Comparison of ENCODE assay signal across 32 cellular contexts in the genomic region with DNA sequence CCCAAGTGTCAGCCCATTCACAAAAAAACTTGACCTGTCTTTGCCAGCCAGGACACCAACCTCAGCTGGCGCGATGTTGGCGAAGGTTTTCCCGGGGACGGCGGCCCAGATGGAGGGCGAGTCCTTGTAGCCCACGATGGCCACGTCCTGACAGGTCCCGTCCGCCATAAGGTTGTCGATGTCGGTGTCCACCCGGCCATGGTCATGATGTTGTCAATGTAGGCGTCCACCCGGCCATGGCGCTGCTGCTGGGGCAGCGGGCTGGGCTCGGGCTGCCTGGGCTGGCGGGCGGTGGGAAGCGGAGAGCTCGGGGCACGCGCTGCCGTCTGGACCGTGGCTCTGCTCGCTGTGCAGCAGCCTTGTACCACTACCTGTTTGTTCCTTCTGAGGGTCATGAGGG. TPM values are rescaled to one million over a fixed set of nuclear protein-coding genes. Genes with fewer than 3 reads are reported as not detected.
"Had no signal": no experiment of that assay in that cellular context is flagged by ENCODE, and none has a peak within 500 bp of the region (broad histone marks: within the 10 kb centered on the region; RNA-seq: fewer than 3 reads in every experiment).

No MANE protein-coding gene starts in this region.

- H3K79me2 ChIP-seq: parathyroid adenoma had no signal

- H3K9ac ChIP-seq: parathyroid adenoma had no signal

- H3K36me3 ChIP-seq: ovary, right lobe of liver, sigmoid colon, suprapubic skin, tibial artery, transverse colon, upper lobe of right lung, vagina had no signal

- FAIRE-seq: small intestine had no signal

- H3K27ac ChIP-seq: ovary, parathyroid adenoma, psoas muscle, right lobe of liver, sigmoid colon, suprapubic skin, testis, tibial artery, transverse colon, upper lobe of right lung, vagina had no signal

- H3K4me3 ChIP-seq: ovary, psoas muscle, right lobe of liver, sigmoid colon, suprapubic skin, tibial artery, transverse colon, upper lobe of right lung, vagina had no signal

- H3K4me1 ChIP-seq: parathyroid adenoma, testis, upper lobe of right lung, vagina had no signal

- ATAC-seq: naive thymus-derived CD8-positive, alpha-beta T cell; psoas muscle; right cardiac atrium; right lobe of liver; stimulated activated effector memory CD8-positive, alpha-beta T cell treated with anti-CD3 and anti-CD28 coated beads, Interleukin-12 subunit alpha, Interleukin-12 subunit beta, amount 100 ng/mL, for 72 hours; stimulated activated naive CD8-positive, alpha-beta T cell treated with anti-CD3 and anti-CD28 coated beads, Interleukin-15, amount 100 ng/mL, for 72 hours; stimulated activated naive CD8-positive, alpha-beta T cell treated with anti-CD3 and anti-CD28 coated beads, Interleukin-15, Interleukin-2, amounts not matched to agents 100 U/mL and 50 U/mL, for 24 hours; upper lobe of right lung had no signal

- H3K27me3 ChIP-seq: ovary, right lobe of liver, sigmoid colon, suprapubic skin, testis, tibial artery, transverse colon, upper lobe of right lung, vagina had no signal

- H3K9me3 ChIP-seq: ovary, psoas muscle, right lobe of liver, sigmoid colon, suprapubic skin, testis, tibial artery, transverse colon, upper lobe of right lung, vagina had no signal

- H2AFZ ChIP-seq: parathyroid adenoma had no signal

- DNase-seq: naive thymus-derived CD8-positive, alpha-beta T cell; nephron progenitor cell; occipital lobe; ovary; posterior cingulate gyrus; psoas muscle; right cardiac atrium; right lobe of liver; sigmoid colon; small intestine; stimulated activated CD4-positive, alpha-beta T cell treated with anti-CD3 and anti-CD28 coated beads, Interleukin-15, amount 100 ng/mL, for 24 hours; stimulated activated CD4-positive, alpha-beta T cell treated with anti-CD3 and anti-CD28 coated beads, Interleukin-2, amount 100 ng/mL, for 24 hours; stimulated activated CD4-positive, alpha-beta T cell treated with anti-CD3 and anti-CD28 coated beads, Interleukin-2, amount 100 ng/mL, for 48 hours; stimulated activated CD4-positive, alpha-beta T cell treated with anti-CD3 and anti-CD28 coated beads, Interleukin-4, amount 100 ng/mL, for 24 hours; stimulated activated naive CD4-positive, alpha-beta T cell; stimulated activated naive CD8-positive, alpha-beta T cell treated with anti-CD3 and anti-CD28 coated beads, Interleukin-15, amount 100 ng/mL, for 72 hours; stimulated activated naive CD8-positive, alpha-beta T cell treated with anti-CD3 and anti-CD28 coated beads, Interleukin-15, Interleukin-2, amounts not matched to agents 100 U/mL and 50 U/mL, for 24 hours; substantia nigra; testis; tibial artery; transverse colon; upper lobe of right lung had no signal

RNA-seq across cellular contexts. Expression of a gene that starts 18.3 kb away (rescaled TPM):
- total RNA-seq: naive thymus-derived CD8-positive, alpha-beta T cell; natural killer cell treated with Interleukin-12 subunit alpha and Interleukin-12 subunit beta and Interleukin-15 and Interleukin-18, amount 100 ng/mL, for 72 hours; neural crest cell; occipital lobe; osteoblast; progenitor cell of endocrine pancreas; right lobe of liver had no signal
- polyA plus RNA-seq: naive thymus-derived CD8-positive, alpha-beta T cell had no signal

RNA-seq across cellular contexts. Expression of a gene that starts 48.7 kb away (rescaled TPM):
- total RNA-seq: occipital lobe, progenitor cell of endocrine pancreas, right cardiac atrium, right lobe of liver, sigmoid colon, skeletal muscle tissue, suprapubic skin, transverse colon, upper lobe of right lung, urinary bladder, vagina had no signal
- polyA plus RNA-seq: naive thymus-derived CD8-positive, alpha-beta T cell; psoas muscle; sigmoid colon; small intestine; urinary bladder had no signal
